Comparison of ENCODE assay signal across 1 cellular context in genomic region chr12:11757531-11757930, GRCh38.
TF ChIP-seq lines count a peak whose summit lies in the region.

No MANE protein-coding gene starts in this region.

TF ChIP-seq in GM12878, 131 proteins besides CTCF, POLR2A, EP300 and RAD21:
- TF ChIP-seq POLR2AphosphoS5 (IDR thresholded peaks at IDR 0.05; ENCODE audit: low read length) (peak; percentile 20; the same call in 1 of the 2 replicates), RCOR1 (conservative IDR thresholded peaks at IDR 0.05; ENCODE audit: low read depth, low read length) (no peak), CHD2 (IDR thresholded peaks at IDR 0.05; ENCODE audit: borderline replicate concordance, low read depth, low read length) (no peak)
